Comparison of ENCODE assay signal across 1 cellular context in genomic region chr1:181397841-181398240, GRCh38.
TF ChIP-seq lines count a peak whose summit lies in the region.

No MANE protein-coding gene starts in this region.

TF ChIP-seq in GM23338, 12 proteins besides CTCF, POLR2A, EP300 and RAD21 (continued from another document):
- TF ChIP-seq, protein P1, sequence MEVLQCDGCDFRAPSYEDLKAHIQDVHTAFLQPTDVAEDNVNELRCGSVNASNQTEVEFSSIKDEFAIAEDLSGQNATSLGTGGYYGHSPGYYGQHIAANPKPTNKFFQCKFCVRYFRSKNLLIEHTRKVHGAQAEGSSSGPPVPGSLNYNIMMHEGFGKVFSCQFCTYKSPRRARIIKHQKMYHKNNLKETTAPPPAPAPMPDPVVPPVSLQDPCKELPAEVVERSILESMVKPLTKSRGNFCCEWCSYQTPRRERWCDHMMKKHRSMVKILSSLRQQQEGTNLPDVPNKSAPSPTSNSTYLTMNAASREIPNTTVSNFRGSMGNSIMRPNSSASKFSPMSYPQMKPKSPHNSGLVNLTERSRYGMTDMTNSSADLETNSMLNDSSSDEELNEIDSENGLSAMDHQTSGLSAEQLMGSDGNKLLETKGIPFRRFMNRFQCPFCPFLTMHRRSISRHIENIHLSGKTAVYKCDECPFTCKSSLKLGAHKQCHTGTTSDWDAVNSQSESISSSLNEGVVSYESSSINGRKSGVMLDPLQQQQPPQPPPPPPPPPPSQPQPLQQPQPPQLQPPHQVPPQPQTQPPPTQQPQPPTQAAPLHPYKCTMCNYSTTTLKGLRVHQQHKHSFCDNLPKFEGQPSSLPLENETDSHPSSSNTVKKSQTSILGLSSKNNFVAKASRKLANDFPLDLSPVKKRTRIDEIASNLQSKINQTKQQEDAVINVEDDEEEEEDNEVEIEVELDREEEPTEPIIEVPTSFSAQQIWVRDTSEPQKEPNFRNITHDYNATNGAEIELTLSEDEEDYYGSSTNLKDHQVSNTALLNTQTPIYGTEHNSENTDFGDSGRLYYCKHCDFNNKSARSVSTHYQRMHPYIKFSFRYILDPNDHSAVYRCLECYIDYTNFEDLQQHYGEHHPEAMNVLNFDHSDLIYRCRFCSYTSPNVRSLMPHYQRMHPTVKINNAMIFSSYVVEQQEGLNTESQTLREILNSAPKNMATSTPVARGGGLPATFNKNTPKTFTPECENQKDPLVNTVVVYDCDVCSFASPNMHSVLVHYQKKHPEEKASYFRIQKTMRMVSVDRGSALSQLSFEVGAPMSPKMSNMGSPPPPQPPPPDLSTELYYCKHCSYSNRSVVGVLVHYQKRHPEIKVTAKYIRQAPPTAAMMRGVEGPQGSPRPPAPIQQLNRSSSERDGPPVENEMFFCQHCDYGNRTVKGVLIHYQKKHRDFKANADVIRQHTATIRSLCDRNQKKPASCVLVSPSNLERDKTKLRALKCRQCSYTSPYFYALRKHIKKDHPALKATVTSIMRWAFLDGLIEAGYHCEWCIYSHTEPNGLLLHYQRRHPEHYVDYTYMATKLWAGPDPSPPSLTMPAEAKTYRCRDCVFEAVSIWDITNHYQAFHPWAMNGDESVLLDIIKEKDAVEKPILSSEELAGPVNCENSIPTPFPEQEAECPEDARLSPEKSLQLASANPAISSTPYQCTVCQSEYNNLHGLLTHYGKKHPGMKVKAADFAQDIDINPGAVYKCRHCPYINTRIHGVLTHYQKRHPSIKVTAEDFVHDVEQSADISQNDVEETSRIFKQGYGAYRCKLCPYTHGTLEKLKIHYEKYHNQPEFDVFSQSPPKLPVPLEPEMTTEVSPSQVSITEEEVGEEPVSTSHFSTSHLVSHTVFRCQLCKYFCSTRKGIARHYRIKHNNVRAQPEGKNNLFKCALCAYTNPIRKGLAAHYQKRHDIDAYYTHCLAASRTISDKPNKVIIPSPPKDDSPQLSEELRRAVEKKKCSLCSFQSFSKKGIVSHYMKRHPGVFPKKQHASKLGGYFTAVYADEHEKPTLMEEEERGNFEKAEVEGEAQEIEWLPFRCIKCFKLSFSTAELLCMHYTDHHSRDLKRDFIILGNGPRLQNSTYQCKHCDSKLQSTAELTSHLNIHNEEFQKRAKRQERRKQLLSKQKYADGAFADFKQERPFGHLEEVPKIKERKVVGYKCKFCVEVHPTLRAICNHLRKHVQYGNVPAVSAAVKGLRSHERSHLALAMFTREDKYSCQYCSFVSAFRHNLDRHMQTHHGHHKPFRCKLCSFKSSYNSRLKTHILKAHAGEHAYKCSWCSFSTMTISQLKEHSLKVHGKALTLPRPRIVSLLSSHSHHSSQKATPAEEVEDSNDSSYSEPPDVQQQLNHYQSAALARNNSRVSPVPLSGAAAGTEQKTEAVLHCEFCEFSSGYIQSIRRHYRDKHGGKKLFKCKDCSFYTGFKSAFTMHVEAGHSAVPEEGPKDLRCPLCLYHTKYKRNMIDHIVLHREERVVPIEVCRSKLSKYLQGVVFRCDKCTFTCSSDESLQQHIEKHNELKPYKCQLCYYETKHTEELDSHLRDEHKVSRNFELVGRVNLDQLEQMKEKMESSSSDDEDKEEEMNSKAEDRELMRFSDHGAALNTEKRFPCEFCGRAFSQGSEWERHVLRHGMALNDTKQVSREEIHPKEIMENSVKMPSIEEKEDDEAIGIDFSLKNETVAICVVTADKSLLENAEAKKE (CRISPR knock-in tag; IDR thresholded peaks at IDR 0.05): no peak
- no peak for TF ChIP-seq EZH2phosphoT487 (IDR thresholded peaks at IDR 0.05; ENCODE audit: unreplicated experiment)
